29 cellular contexts compared by ENCODE assay signal in the genomic region with DNA sequence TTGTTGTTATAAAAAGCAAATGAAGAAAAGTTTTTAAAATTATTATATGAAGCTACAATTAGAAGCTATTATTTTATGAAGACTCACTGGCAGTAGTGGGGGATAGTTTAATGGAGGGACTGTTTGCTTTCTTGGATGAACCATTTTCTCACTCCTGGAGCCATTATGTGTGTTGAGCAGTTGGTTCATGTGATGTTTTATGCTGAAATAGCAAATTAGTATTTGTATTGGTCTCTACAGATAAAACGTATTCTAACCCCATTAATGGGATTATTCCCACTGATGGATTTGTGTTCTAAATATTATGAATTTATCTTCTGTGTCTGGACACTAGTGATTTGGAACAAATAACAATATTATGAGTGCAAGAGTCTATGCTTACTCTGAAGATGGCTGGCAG.
DNase-seq lines count a peak whose midpoint lies in the region; ATAC-seq, FAIRE-seq and TF ChIP-seq lines count a peak whose summit lies in the region.
"Had no signal": no experiment of that assay in that cellular context is flagged by ENCODE, and none has a peak within 500 bp of the region (broad histone marks: within the 10 kb centered on the region; RNA-seq: fewer than 3 reads in every experiment).

No MANE protein-coding gene starts in this region.

- H3K27ac ChIP-seq in HepG2 (ENCODE audit: extremely low read length, insufficient read depth, low read length) (no peak overlapping the region), right lobe of liver (no peak overlapping the region), A549 (no peak overlapping the region)
- H3K27ac ChIP-seq: 22Rv1; BLaER1; BLaER1 treated with 17β-estradiol and CSF1 and Interleukin-3, amounts not matched to agents 10 nM and 100 nM; C4-2B had no signal

- H3K79me2 ChIP-seq in HepG2 (ENCODE audit: insufficient read depth, low read length), result no peaks in the 10 kb centered on the region

- H2AFZ ChIP-seq in HepG2 (ENCODE audit: low read length), result no peak overlapping the region

- TF ChIP-seq POLR2A in HepG2 (IDR thresholded peaks at IDR 0.05; ENCODE audit: insufficient read depth in 1 of 2, low read depth in 2 of 2, low read length in 2 of 2) (no peak), right lobe of liver (IDR thresholded peaks at IDR 0.05) (no peak), A549 (IDR thresholded peaks at IDR 0.05; ENCODE audit: low read length) (no peak)

- H3K4me2 ChIP-seq in HepG2 (ENCODE audit: low read depth, low read length), result no peak overlapping the region
- H3K4me2 ChIP-seq in A549, result no peak overlapping the region
- H3K4me2 ChIP-seq: BLaER1; BLaER1 treated with 17β-estradiol and CSF1 and Interleukin-3, amounts not matched to agents 10 nM and 100 nM had no signal

- intact Hi-C loops in HepG2 (cut with micrococcal nuclease; ENCODE audit: unreplicated experiment), result no loop called here
- intact Hi-C loops in right lobe of liver (cut with DNase I), result no loop called here

- ATAC-seq in HepG2 (no peak), right lobe of liver (no peak), A549 (no peak)
- ATAC-seq: CD8-positive, alpha-beta T cell had no signal

- no peak for TF ChIP-seq EP300 in HepG2 (IDR thresholded peaks at IDR 0.05; ENCODE audit: low read depth in 2 of 2, low read length in 2 of 2)
- no peak for TF ChIP-seq EP300 in HepG2 (CRISPR knock-in tag; IDR thresholded peaks at IDR 0.05; ENCODE audit: borderline replicate concordance)
- no peak for TF ChIP-seq EP300 in A549 (IDR thresholded peaks at IDR 0.05)

- WGBS in HepG2 (ENCODE audit: low lambda C conversion rate), result 3% methylated on average over 1 of the region's 1 CpG
- WGBS in right lobe of liver (ENCODE audit: insufficient coverage, low coverage, low lambda C conversion rate, missing lambda C conversion rate), result 48% methylated on average over 1 of the region's 1 CpG
- WGBS in A549 (ENCODE audit: missing lambda C conversion rate), result 2% methylated on average over 1 of the region's 1 CpG

- in situ Hi-C loops in HepG2 (cut with HindIII; ENCODE audit: extremely low pct_ligation_motif_present, low pct_unique_long_range_greater_than_20kb), result no loop called here

- H3K9ac ChIP-seq in HepG2 (ENCODE audit: insufficient read depth, low read depth, low read length), result no peak overlapping the region
- H3K9ac ChIP-seq: BLaER1; BLaER1 treated with 17β-estradiol and CSF1 and Interleukin-3, amounts not matched to agents 10 nM and 100 nM had no signal

- H4K20me1 ChIP-seq in HepG2 (ENCODE audit: insufficient read depth, low read length), result no peaks in the 10 kb centered on the region
- H4K20me1 ChIP-seq: BLaER1; BLaER1 treated with 17β-estradiol and CSF1 and Interleukin-3, amounts not matched to agents 10 nM and 100 nM had no signal

- H3K9me3 ChIP-seq in HepG2 (ENCODE audit: low read length), result peaks cover 4% of the 10 kb centered on the region; the same call in 1 of the 2 replicates
- H3K9me3 ChIP-seq in right lobe of liver, result no peaks in the 10 kb centered on the region
- H3K9me3 ChIP-seq in A549, result no peaks in the 10 kb centered on the region; the same call in 2 of the 3 replicates
- H3K9me3 ChIP-seq: BE2C; BLaER1; BLaER1 treated with 17β-estradiol and CSF1 and Interleukin-3, amounts not matched to agents 10 nM and 100 nM; Caco-2 had no signal

- POLR2A ChIA-PET in HepG2 (lab: Yijun Ruan, JAX) (no interaction called here), A549 (lab: Yijun Ruan, JAX) (no interaction called here)

- DNase-seq in HepG2 (ENCODE audit: low spot score) (no peak), right lobe of liver (no peak), A549 (ENCODE audit: low read depth in 1 of 2, low spot score in 1 of 2) (no peak)
- no peak for DNase-seq in effector CD8-positive, alpha-beta T cell (lab: John Stamatoyannopoulos, UW)
- DNase-seq: 8988T; ACHN; AML-193; BE2C; C1 segment of cervical spinal cord; Caco-2; Calu3; CD4-positive, alpha-beta memory T cell; CD4-positive, alpha-beta T cell; CD4-positive, CD25-positive, alpha-beta regulatory T cell; CD8-positive, alpha-beta memory T cell; CD8-positive, alpha-beta T cell; COR-L47; DMS 273 treated with DMSO at 0.1 percent for 48 hours; DMS153; DMS53; DMS79; DMS79 treated with DMSO at 0.1 percent for 48 hours; DND-41; EL had no signal

- FAIRE-seq in HepG2 (lab: Jason Lieb, UNC) (no peak), A549 (lab: Jason Lieb, UNC) (no peak)
- FAIRE-seq: A204.1 had no signal

- no TSS peak for BruUV-seq in HepG2 (replicated peaks; lab: Mats Ljungman, UMichigan)

- H3K4me1 ChIP-seq in HepG2 (ENCODE audit: insufficient read depth, low read length) (no peaks in the 10 kb centered on the region), right lobe of liver (no peaks in the 10 kb centered on the region), A549 (no peaks in the 10 kb centered on the region)
- H3K4me1 ChIP-seq: BE2C; BLaER1; BLaER1 treated with 17β-estradiol and CSF1 and Interleukin-3, amounts not matched to agents 10 nM and 100 nM; Caco-2 had no signal

- H3K36me3 ChIP-seq in HepG2 (replicated peaks in 1 of 2; ENCODE audit: control insufficient read depth in 1 of 2, insufficient read depth in 2 of 2, low read length in 2 of 2) (no peaks in the 10 kb centered on the region), right lobe of liver (no peaks in the 10 kb centered on the region)
- H3K36me3 ChIP-seq: BE2C; BLaER1; BLaER1 treated with 17β-estradiol and CSF1 and Interleukin-3, amounts not matched to agents 10 nM and 100 nM had no signal

- H3K27me3 ChIP-seq in HepG2 (ENCODE audit: control insufficient read depth in 1 of 2, insufficient read depth in 2 of 2, low read length in 2 of 2) (no peaks in the 10 kb centered on the region), right lobe of liver (no peaks in the 10 kb centered on the region)
- H3K27me3 ChIP-seq: BE2C; BLaER1; BLaER1 treated with 17β-estradiol and CSF1 and Interleukin-3, amounts not matched to agents 10 nM and 100 nM had no signal

- CTCF ChIA-PET in HepG2 (lab: Yijun Ruan, JAX; ENCODE audit: low intra/inter-chr PET ratio, low total read pairs), result no interaction called here
- CTCF ChIA-PET in A549 (lab: Yijun Ruan, JAX), result interaction anchor here (1.4 kb wide), 2 partner anchors 11 to 27 kb away, joined by 3 read pairs; no protein-coding TSS in a partner anchor

- H3K4me3 ChIP-seq in HepG2 (replicated peaks in 1 of 3; ENCODE audit: insufficient read depth in 1 of 3, low read depth in 2 of 3, low read length in 3 of 3), result no peak overlapping the region
- H3K4me3 ChIP-seq in right lobe of liver, result no peak overlapping the region
- no peak overlapping the region for H3K4me3 ChIP-seq in A549
- H3K4me3 ChIP-seq: BLaER1; BLaER1 treated with 17β-estradiol and CSF1 and Interleukin-3, amounts not matched to agents 10 nM and 100 nM had no signal

- TF ChIP-seq RAD21 in HepG2 (CRISPR knock-in tag; IDR thresholded peaks at IDR 0.05), result no peak
- TF ChIP-seq RAD21 in A549 (conservative IDR thresholded peaks at IDR 0.05 in 1 of 2, IDR thresholded peaks at IDR 0.05 in 1 of 2), result no peak

- no peak for TF ChIP-seq CTCF in HepG2 (CRISPR knock-in tag; IDR thresholded peaks at IDR 0.05)
- no peak for TF ChIP-seq CTCF in right lobe of liver (IDR thresholded peaks at IDR 0.05)
- TF ChIP-seq CTCF in A549 (IDR thresholded peaks at IDR 0.05), result no peak

TF ChIP-seq in HepG2, 621 proteins besides CTCF, POLR2A, EP300 and RAD21:
- TF ChIP-seq GZF1 (CRISPR knock-in tag; IDR thresholded peaks at IDR 0.05) (no peak), MAFF (IDR thresholded peaks at IDR 0.05; ENCODE audit: low read depth, low read length) (peak; percentile 71), MAFK (conservative IDR thresholded peaks at IDR 0.05 in 1 of 2, IDR thresholded peaks at IDR 0.05 in 1 of 2; ENCODE audit: low read length in 2 of 2) (peak; percentile 79 to 82), HMGA1 (CRISPR knock-in tag; conservative IDR thresholded peaks at IDR 0.05) (no peak), HDAC6 (IDR thresholded peaks at IDR 0.05; ENCODE audit: low read depth, low read length) (no peak)
TF ChIP-seq in HepG2: peak in this region for 2.

TF ChIP-seq in A549, 52 proteins besides CTCF, POLR2A, EP300 and RAD21:
- TF ChIP-seq TP53 (CRISPR knock-in tag; IDR thresholded peaks at IDR 0.05) (no peak), HOXB13 (CRISPR knock-in tag; IDR thresholded peaks at IDR 0.05; ENCODE audit: low read depth) (no peak), CBX8 (IDR thresholded peaks at IDR 0.05) (no peak), RFX5 (IDR thresholded peaks at IDR 0.05) (no peak), FOXS1 (CRISPR knock-in tag; IDR thresholded peaks at IDR 0.05) (no peak), MAFK (IDR thresholded peaks at IDR 0.05; ENCODE audit: partially characterized antibody) (peak; percentile 59), FOSB (CRISPR knock-in tag; IDR thresholded peaks at IDR 0.05) (no peak)

Comparison
In these comparisons a context has a peak if more than half of its experiments do, and no peak if none do; other contexts are left out.
1. Of the 38 proteins assayed by ChIP-seq in both HepG2 and A549: peak only in HepG2: none; only in A549: none; in both: MAFK; in neither: 37.